ENCODE assay signal across 8 cellular contexts in the genomic region with DNA sequence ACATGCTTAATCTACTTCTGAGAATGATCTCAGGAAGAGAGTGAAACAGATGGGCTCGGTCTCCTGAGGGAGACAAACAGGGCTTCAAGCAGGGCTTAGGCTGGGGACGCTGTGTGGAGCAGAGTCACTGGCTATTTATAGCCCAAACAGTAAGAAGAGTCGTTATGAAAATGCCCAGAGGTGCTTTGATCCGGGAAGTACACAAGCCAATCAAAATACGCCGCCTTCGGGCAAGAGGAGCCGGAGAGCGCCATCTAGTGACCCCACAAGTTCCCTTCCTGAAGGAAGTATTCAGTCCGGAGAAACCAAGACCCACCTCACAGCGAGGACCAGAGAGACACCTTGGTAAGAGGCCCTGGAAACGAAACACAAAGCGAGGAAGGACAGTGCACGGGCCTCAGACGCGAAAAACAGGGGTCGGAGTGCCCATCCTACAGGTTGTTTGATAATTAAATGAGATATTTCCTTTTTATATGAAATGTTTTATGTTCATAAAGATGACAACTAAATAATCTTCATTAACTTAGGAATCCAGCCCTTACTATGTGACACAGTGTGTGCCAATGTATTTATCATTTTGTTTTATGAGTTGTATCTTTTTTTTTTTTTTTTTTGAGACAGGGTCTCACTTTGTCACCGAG. TPM values are rescaled to one million over a fixed set of nuclear protein-coding genes. Genes with fewer than 3 reads are reported as not detected.
DNase-seq lines count a peak whose midpoint lies in the region; ATAC-seq, FAIRE-seq and TF ChIP-seq lines count a peak whose summit lies in the region.

No MANE protein-coding gene starts in this region.

- no peaks in the 10 kb centered on the region for H4K20me1 ChIP-seq in endothelial cell of umbilical vein (replicated peaks; ENCODE audit: control insufficient read depth, extremely low read depth, insufficient read depth, low read length)

- H3K27ac ChIP-seq in endothelial cell of umbilical vein (ENCODE audit: insufficient read depth, low read depth, low read length) (peak overlapping the region; percentile 53), muscle layer of duodenum (ENCODE audit: low read length) (no peak overlapping the region)

- peak overlapping the region; percentile 65 for H3K27ac Mint-ChIP-seq in activated CD8-positive, alpha-beta memory T cell treated with anti-CD3 and anti-CD28 coated beads, Interleukin-2, amount 10 ng/mL, durations not matched to agents 7 days and 5 days

- peak overlapping the region; percentile 33 for H2AFZ ChIP-seq in endothelial cell of umbilical vein (ENCODE audit: low read depth, low read length)

- H3K9me3 ChIP-seq in NT2/D1 (ENCODE audit: insufficient read depth, low read length) (peaks cover 17% of the 10 kb centered on the region; the same call in 1 of the 2 replicates), endothelial cell of umbilical vein (replicated peaks; ENCODE audit: control insufficient read depth, insufficient read depth, low read length) (no peaks in the 10 kb centered on the region), muscle layer of duodenum (ENCODE audit: control insufficient read depth in 1 of 2, low read length in 2 of 2) (no peaks in the 10 kb centered on the region)

- intact Hi-C loops in endothelial cell of umbilical vein (cut with micrococcal nuclease), result loop anchor here (1.0 to 5.0 kb wide), 8 partner anchors 10 to 1547 kb away; a partner anchor contains a TSS

- H3K9ac ChIP-seq in NT2/D1 (ENCODE audit: insufficient read length, low read depth), result no peak overlapping the region
- peak overlapping the region; percentile 45 for H3K9ac ChIP-seq in endothelial cell of umbilical vein (replicated peaks; ENCODE audit: extremely low read depth, insufficient read depth, low read length)

- peak overlapping the region; percentile 37 for H3K4me3 Mint-ChIP-seq in activated CD8-positive, alpha-beta memory T cell treated with anti-CD3 and anti-CD28 coated beads, Interleukin-2, amount 10 ng/mL, durations not matched to agents 7 days and 5 days

- H3K9me3 Mint-ChIP-seq in activated CD8-positive, alpha-beta memory T cell treated with anti-CD3 and anti-CD28 coated beads, Interleukin-2, amount 10 ng/mL, durations not matched to agents 7 days and 5 days (ENCODE audit: low read depth), result no peaks in the 10 kb centered on the region

- no TSS peak for BruUV-seq in endothelial cell of umbilical vein (replicated peaks; lab: Mats Ljungman, UMichigan)

- no peaks in the 10 kb centered on the region for H3K79me2 ChIP-seq in endothelial cell of umbilical vein (ENCODE audit: control insufficient read depth, insufficient read depth, low read length)

- peak; percentile 89 for ATAC-seq in GM21526 (IDR thresholded peaks at IDR 0.05; ENCODE audit: low FRiP score, unreplicated experiment)
- ATAC-seq in activated CD8-positive, alpha-beta memory T cell treated with anti-CD3 and anti-CD28 coated beads, Interleukin-2, amount 10 ng/mL, durations not matched to agents 7 days and 5 days, result peak; percentile 97

- H3K4me3 ChIP-seq in NT2/D1 (ENCODE audit: insufficient read length, low read depth) (no peak overlapping the region), endothelial cell of umbilical vein (replicated peaks in 1 of 3; ENCODE audit: insufficient read depth in 1 of 3, low read depth in 1 of 3, low read length in 3 of 3) (no peak overlapping the region), muscle layer of duodenum (ENCODE audit: low read depth in 1 of 2, low read length in 2 of 2) (peak overlapping the region; percentile 51 to 54)

- no peaks in the 10 kb centered on the region for H3K4me1 ChIP-seq in NT2/D1 (ENCODE audit: insufficient read depth, insufficient read length)
- H3K4me1 ChIP-seq in endothelial cell of umbilical vein (ENCODE audit: control insufficient read depth, extremely low read depth, insufficient read depth, low read length), result peaks cover 5% of the 10 kb centered on the region
- H3K4me1 ChIP-seq in muscle layer of duodenum (ENCODE audit: control insufficient read depth in 1 of 2, insufficient read depth in 2 of 2, low read length in 2 of 2), result no peaks in the 10 kb centered on the region

- CTCF ChIA-PET in activated CD8-positive, alpha-beta memory T cell treated with anti-CD3 and anti-CD28 coated beads, Interleukin-2, amount 10 ng/mL, durations not matched to agents 7 days and 5 days (lab: Charles Lee), result interaction anchor here (0.7 to 1.9 kb wide), 3 partner anchors 11 to 202 kb away, joined by 4 to 5 read pairs (median 5); no protein-coding TSS in a partner anchor
- CTCF ChIA-PET in endothelial cell of umbilical vein (lab: Charles Lee), result interaction anchor here (0.6 to 2.0 kb wide), 6 partner anchors 9 to 544 kb away, joined by 3 to 13 read pairs (median 3); no protein-coding TSS in a partner anchor

- peak; percentile 95 for FAIRE-seq in endothelial cell of umbilical vein (lab: Jason Lieb, UNC)

- dilution Hi-C loops in endothelial cell of umbilical vein (cut with MboI; ENCODE audit: extremely low pct_ligation_motif_present, low sequenced_read_pairs), result no loop called here

- no peak for TF ChIP-seq POLR2A in endothelial cell of umbilical vein (IDR thresholded peaks at IDR 0.05; ENCODE audit: low read depth, low read length)

- H3K27me3 ChIP-seq in NT2/D1 (ENCODE audit: insufficient read depth, insufficient read length), result no peaks in the 10 kb centered on the region
- no peaks in the 10 kb centered on the region for H3K27me3 ChIP-seq in endothelial cell of umbilical vein (ENCODE audit: control insufficient read depth in 2 of 2, insufficient read depth in 2 of 2, low read length in 2 of 2)
- no peaks in the 10 kb centered on the region for H3K27me3 ChIP-seq in muscle layer of duodenum (ENCODE audit: low read depth, low read length)

- H3K27me3 Mint-ChIP-seq in activated CD8-positive, alpha-beta memory T cell treated with anti-CD3 and anti-CD28 coated beads, Interleukin-2, amount 10 ng/mL, durations not matched to agents 7 days and 5 days, result peaks cover 8% of the 10 kb centered on the region

- POLR2A ChIA-PET in endothelial cell of umbilical vein (lab: Charles Lee), result no interaction called here

- H3K36me3 ChIP-seq in NT2/D1 (ENCODE audit: insufficient read depth, insufficient read length, low read length) (no peaks in the 10 kb centered on the region), endothelial cell of umbilical vein (ENCODE audit: control insufficient read depth in 2 of 2, extremely low read depth in 1 of 2, insufficient read depth in 2 of 2, low read length in 2 of 2) (no peaks in the 10 kb centered on the region), muscle layer of duodenum (ENCODE audit: control insufficient read depth in 1 of 2, insufficient read depth in 2 of 2, low read length in 2 of 2) (no peaks in the 10 kb centered on the region)

- DNase-seq in DMS 273 treated with DMSO at 0.1 percent for 48 hours (lab: John Stamatoyannopoulos, UW) (peak; percentile 88), HuH-7.5 (ENCODE audit: low spot score) (peak; percentile 86), NT2/D1 (ENCODE audit: low read depth, low spot score) (peak; percentile 86), endothelial cell of umbilical vein (ENCODE audit: low read depth, low spot score) (peak; percentile 93)
- DNase-seq in activated CD8-positive, alpha-beta memory T cell treated with anti-CD3 and anti-CD28 coated beads, Interleukin-2, amount 10 ng/mL, durations not matched to agents 7 days and 5 days, result peak; percentile 92
- peak; percentile 51 to 60 for DNase-seq in stimulated activated CD8-positive, alpha-beta memory T cell treated with anti-CD3 and anti-CD28 coated beads, Interleukin-4, amount 100 ng/mL, for 4 hours (ENCODE audit: low read depth in 2 of 2, low spot score in 1 of 2)

- peak; percentile 91 to 92 for TF ChIP-seq CTCF in endothelial cell of umbilical vein (IDR thresholded peaks at IDR 0.05; ENCODE audit: extremely low read depth in 1 of 2, insufficient read depth in 1 of 2, low read depth in 1 of 2, low read length in 2 of 2)

- peaks cover 16% of the 10 kb centered on the region for H3K4me1 Mint-ChIP-seq in activated CD8-positive, alpha-beta memory T cell treated with anti-CD3 and anti-CD28 coated beads, Interleukin-2, amount 10 ng/mL, durations not matched to agents 7 days and 5 days

- H3K36me3 Mint-ChIP-seq in activated CD8-positive, alpha-beta memory T cell treated with anti-CD3 and anti-CD28 coated beads, Interleukin-2, amount 10 ng/mL, durations not matched to agents 7 days and 5 days, result no peaks in the 10 kb centered on the region

- H3K4me2 ChIP-seq in endothelial cell of umbilical vein (ENCODE audit: insufficient read depth, low read length), result peak overlapping the region; percentile 6

- H3K9me1 ChIP-seq in endothelial cell of umbilical vein (replicated peaks; ENCODE audit: control insufficient read depth, extremely low read depth, insufficient read depth, low read length), result no peaks in the 10 kb centered on the region

TF ChIP-seq in endothelial cell of umbilical vein, 7 proteins besides CTCF, POLR2A, EP300 and RAD21:
- TF ChIP-seq GATA2 (IDR thresholded peaks at IDR 0.05; ENCODE audit: insufficient read depth, insufficient read length, low read depth, low read length) (no peak), JUN (IDR thresholded peaks at IDR 0.05; ENCODE audit: borderline replicate concordance, insufficient read depth, insufficient read length, low read depth) (peak; percentile 26), EZH2 (IDR thresholded peaks at IDR 0.05; ENCODE audit: borderline replicate concordance, low read depth, low read length, severe bottlenecking) (no peak), POLR2AphosphoS5 (IDR thresholded peaks at IDR 0.05; ENCODE audit: insufficient read depth, low read depth, low read length) (no peak), MYC (IDR thresholded peaks at IDR 0.05; ENCODE audit: low read depth, low read length) (no peak), FOS (IDR thresholded peaks at IDR 0.05; ENCODE audit: borderline replicate concordance, insufficient read depth, low read length) (no peak)
- TF ChIP-seq, protein P1, sequence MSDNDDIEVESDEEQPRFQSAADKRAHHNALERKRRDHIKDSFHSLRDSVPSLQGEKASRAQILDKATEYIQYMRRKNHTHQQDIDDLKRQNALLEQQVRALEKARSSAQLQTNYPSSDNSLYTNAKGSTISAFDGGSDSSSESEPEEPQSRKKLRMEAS (IDR thresholded peaks at IDR 0.05; ENCODE audit: insufficient read depth, insufficient read length), result no peak
TF ChIP-seq in endothelial cell of umbilical vein: peak in this region for 1.

RNA-seq across cellular contexts. Expression of a gene that starts 25.0 kb away (rescaled TPM):
- total RNA-seq in activated CD8-positive, alpha-beta memory T cell treated with anti-CD3 and anti-CD28 coated beads, Interleukin-2, amount 10 ng/mL, durations not matched to agents 7 days and 5 days, result 10 to 100 TPM; 15.2 to 24.8 TPM
- total RNA-seq in endothelial cell of umbilical vein, result 33.8 and 37.5 TPM in 2 replicates
- 19.3 and 24.4 TPM in 2 replicates for polyA plus RNA-seq in endothelial cell of umbilical vein
- 30.0 and 31.7 TPM in 2 replicates for polyA plus RNA-seq in endothelial cell of umbilical vein (2011; cell fraction: cytosol; rRNA removed)
- 16.2 and 19.9 TPM in 2 replicates for polyA plus RNA-seq in endothelial cell of umbilical vein (2011; cell fraction: nucleus; rRNA removed)
- polyA plus RNA-seq in endothelial cell of umbilical vein (2012), result 34.5 and 46.3 TPM in 2 replicates
- 16.2 and 16.9 TPM in 2 replicates for polyA minus RNA-seq in endothelial cell of umbilical vein
- 2.7 TPM for polyA minus RNA-seq in endothelial cell of umbilical vein (2011; cell fraction: cytosol; rRNA and poly(A)+ RNA removed)
- 15.1 and 16.3 TPM in 2 replicates for polyA minus RNA-seq in endothelial cell of umbilical vein (2011; cell fraction: nucleus; rRNA and poly(A)+ RNA removed)

Comparison
In these comparisons a context has a peak if more than half of its experiments do, and no peak if none do; other contexts are left out.
1. H3K4me3 ChIP-seq: peak in muscle layer of duodenum (2 of 2); none in NT2/D1 (single experiment) and endothelial cell of umbilical vein (0 of 3).
2. Peak in every context shown above with its lines, with median percentiles within 50 percentile points of each other: DNase-seq.